11 cellular contexts compared by ENCODE assay signal in the genomic region with DNA sequence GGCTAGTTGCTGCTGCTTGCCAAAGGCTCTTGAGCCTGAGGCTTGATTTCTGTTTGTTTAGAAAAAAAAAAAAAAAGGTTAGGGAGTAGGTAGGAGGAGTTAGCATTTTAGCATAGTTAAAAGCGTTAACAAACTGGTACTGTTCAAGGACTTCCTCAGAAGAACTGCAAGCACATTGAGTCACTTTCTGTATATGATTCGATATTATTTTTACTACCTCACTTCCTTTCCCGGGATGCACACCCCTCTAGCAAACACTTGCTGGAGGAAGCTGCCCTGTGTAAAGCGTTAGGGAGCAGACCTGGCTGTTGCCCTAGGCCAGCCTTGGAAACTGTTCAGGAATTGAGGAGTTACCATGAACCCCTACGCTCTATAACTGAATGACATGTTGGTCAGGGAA. TPM values are rescaled to one million over a fixed set of nuclear protein-coding genes. Genes with fewer than 3 reads are reported as not detected.
A peak's percentile ranks its signal among the peaks of the same experiment; 100 is the strongest.
DNase-seq lines count a peak whose midpoint lies in the region; ATAC-seq, FAIRE-seq and TF ChIP-seq lines count a peak whose summit lies in the region.
"Had no signal": no experiment of that assay in that cellular context is flagged by ENCODE, and none has a peak within 500 bp of the region (broad histone marks: within the 10 kb centered on the region; RNA-seq: fewer than 3 reads in every experiment).

No MANE protein-coding gene starts in this region.

- CTCF ChIA-PET in activated CD4-positive, alpha-beta T cell treated with anti-CD3 and anti-CD28 coated beads for 36 hours (lab: Charles Lee), result interaction anchor here (0.6 to 1.8 kb wide), 4 partner anchors 12 to 20 kb away, joined by 3 to 16 read pairs (median 4); a partner anchor contains a TSS
- CTCF ChIA-PET in naive thymus-derived CD4-positive, alpha-beta T cell (lab: Charles Lee), result no interaction called here

- no peak overlapping the region for H2BK5ac ChIP-seq in trophoblast cell (ENCODE audit: low read depth, low read length, poor library complexity)

- no peak overlapping the region for H3K9ac ChIP-seq in trophoblast cell (ENCODE audit: low read length)

- H3K27me3 ChIP-seq in naive thymus-derived CD4-positive, alpha-beta T cell (ENCODE audit: control insufficient read depth in 2 of 2, insufficient read depth in 2 of 2, low read length in 2 of 2), result no peaks in the 10 kb centered on the region
- no peaks in the 10 kb centered on the region for H3K27me3 ChIP-seq in trophoblast cell (ENCODE audit: insufficient read depth, low read length)

- peaks cover 32% of the 10 kb centered on the region for H3K4me1 Mint-ChIP-seq in activated CD4-positive, alpha-beta T cell treated with anti-CD3 and anti-CD28 coated beads for 36 hours
- peaks cover 0 to 32% (median 0%) of the 10 kb centered on the region in 7 donors for H3K4me1 Mint-ChIP-seq in naive thymus-derived CD4-positive, alpha-beta T cell

- no peaks in the 10 kb centered on the region for H3K79me1 ChIP-seq in trophoblast cell (ENCODE audit: low read length)

- peak overlapping the region; percentile 24 for H3K4me3 Mint-ChIP-seq in activated CD4-positive, alpha-beta T cell treated with anti-CD3 and anti-CD28 coated beads for 36 hours
- peak overlapping the region in 1 of 10 donors; percentile 50 for H3K4me3 Mint-ChIP-seq in naive thymus-derived CD4-positive, alpha-beta T cell

- H3K14ac ChIP-seq in trophoblast cell (ENCODE audit: low read length), result no peak overlapping the region

- no peak overlapping the region for H3K4ac ChIP-seq in trophoblast cell (ENCODE audit: low read depth, low read length)

- POLR2A ChIA-PET in activated CD4-positive, alpha-beta T cell treated with anti-CD3 and anti-CD28 coated beads for 36 hours (lab: Charles Lee), result interaction anchor here (0.6 to 1.8 kb wide), 3 partner anchors 11 to 22 kb away, joined by 3 to 19 read pairs (median 3); a partner anchor contains a TSS
- POLR2A ChIA-PET in naive thymus-derived CD4-positive, alpha-beta T cell (lab: Charles Lee), result interaction anchor here (1.2 kb wide), 1 partner anchor 15 kb away, joined by 5 read pairs; a partner anchor contains a TSS

- no peak overlapping the region for H2BK12ac ChIP-seq in trophoblast cell (ENCODE audit: low read length)

- no peak overlapping the region for H4K91ac ChIP-seq in trophoblast cell (ENCODE audit: low read depth, low read length)

- H3K4me1 ChIP-seq in naive thymus-derived CD4-positive, alpha-beta T cell (ENCODE audit: control insufficient read depth in 2 of 2, insufficient read depth in 2 of 2, low read length in 2 of 2), result no peaks in the 10 kb centered on the region
- no peaks in the 10 kb centered on the region for H3K4me1 ChIP-seq in trophoblast cell (ENCODE audit: control insufficient read depth in 1 of 2, insufficient read depth in 2 of 2, low read length in 2 of 2)
- H3K4me1 ChIP-seq: HAP-1 had no signal

- H3K27me3 Mint-ChIP-seq in activated CD4-positive, alpha-beta T cell treated with anti-CD3 and anti-CD28 coated beads for 36 hours, result peaks cover 2% of the 10 kb centered on the region
- H3K27me3 Mint-ChIP-seq in naive thymus-derived CD4-positive, alpha-beta T cell, result peaks cover 0 to 2% (median 0%) of the 10 kb centered on the region in 5 donors

- H2BK120ac ChIP-seq in trophoblast cell (ENCODE audit: insufficient read depth, low read length, poor library complexity), result no peak overlapping the region

- DNase-seq in activated CD4-positive, alpha-beta T cell treated with anti-CD3 and anti-CD28 coated beads for 36 hours, result peak; percentile 58
- no peak for DNase-seq in activated CD4-positive, alpha-beta T cell treated with anti-CD3 and anti-CD28 coated beads, Interleukin-2, amount 50 U/mL, for 4 hours
- peak in 1 of 9 donors; percentile 50 for DNase-seq in naive thymus-derived CD4-positive, alpha-beta T cell
- DNase-seq in trophoblast cell (no peak), RCC 7860 (ENCODE audit: low spot score) (no peak)
- DNase-seq: NCI-H2107 had no signal

- ATAC-seq in activated CD4-positive, alpha-beta T cell treated with anti-CD3 and anti-CD28 coated beads for 36 hours, result peak; percentile 76
- peak; percentile 44 for ATAC-seq in HG02798 (IDR thresholded peaks at IDR 0.05; ENCODE audit: poor library complexity, unreplicated experiment)
- ATAC-seq in naive thymus-derived CD4-positive, alpha-beta T cell, result peak; percentile 60
- ATAC-seq in HG03097 (IDR thresholded peaks at IDR 0.05; ENCODE audit: low FRiP score, unreplicated experiment), result no peak

- no peaks in the 10 kb centered on the region for H3K79me2 ChIP-seq in trophoblast cell (ENCODE audit: control insufficient read depth, insufficient read depth, low read length, poor library complexity)

- WGBS in trophoblast cell (ENCODE audit: extremely low coverage, insufficient coverage, insufficient read length), result no CpG with 5 or more reads among the region's 5 CpGs

- no peak overlapping the region for H3K4me2 ChIP-seq in trophoblast cell (ENCODE audit: low read length)

- no peak for FAIRE-seq in RCC 7860 (lab: Jason Lieb, UNC)

- H3K27ac ChIP-seq in VCaP (peak overlapping the region; percentile 20; the same call in 1 of the 2 replicates), trophoblast cell (ENCODE audit: low read depth, low read length) (no peak overlapping the region)
- no peak overlapping the region for H3K27ac ChIP-seq in naive thymus-derived CD4-positive, alpha-beta T cell (ENCODE audit: low read depth, low read length)
- H3K27ac ChIP-seq: HL-60 had no signal

- no peaks in the 10 kb centered on the region for H3K9me3 Mint-ChIP-seq in activated CD4-positive, alpha-beta T cell treated with anti-CD3 and anti-CD28 coated beads for 36 hours (ENCODE audit: low read depth)
- no peaks in the 10 kb centered on the region for H3K9me3 Mint-ChIP-seq in naive thymus-derived CD4-positive, alpha-beta T cell

- H2AK5ac ChIP-seq in trophoblast cell (ENCODE audit: low read length), result no peak overlapping the region

- no peak overlapping the region for H3K18ac ChIP-seq in trophoblast cell (ENCODE audit: low read length)

- no peak overlapping the region for H4K12ac ChIP-seq in trophoblast cell (ENCODE audit: low read depth, low read length)

- intact Hi-C loops in activated CD4-positive, alpha-beta T cell treated with anti-CD3 and anti-CD28 coated beads for 36 hours (cut with DNase I, micrococcal nuclease), result loop anchor here (1.0 to 5.0 kb wide), 5 partner anchors 9 to 1477 kb away; a partner anchor contains a TSS
- intact Hi-C loops in naive thymus-derived CD4-positive, alpha-beta T cell (cut with micrococcal nuclease), result loop anchor here in 1 of 2 donors (1.0 kb wide), 3 partner anchors 9 to 73 kb away; a partner anchor contains a TSS

- no peak overlapping the region for H3K23ac ChIP-seq in trophoblast cell (ENCODE audit: low read length)

- no peak for TF ChIP-seq CTCF in VCaP (conservative IDR thresholded peaks at IDR 0.05)

- H3K36me3 ChIP-seq in naive thymus-derived CD4-positive, alpha-beta T cell (ENCODE audit: control insufficient read depth in 2 of 3, insufficient read depth in 3 of 3, low read length in 3 of 3), result no peaks in the 10 kb centered on the region
- no peaks in the 10 kb centered on the region for H3K36me3 ChIP-seq in trophoblast cell (ENCODE audit: control insufficient read depth in 1 of 2, insufficient read depth in 2 of 2, low read length in 2 of 2)
- H3K36me3 ChIP-seq: HAP-1 had no signal

- no peak overlapping the region for H2AFZ ChIP-seq in trophoblast cell (ENCODE audit: insufficient read depth, low read length, poor library complexity)

- H3K27ac Mint-ChIP-seq in activated CD4-positive, alpha-beta T cell treated with anti-CD3 and anti-CD28 coated beads for 36 hours, result peak overlapping the region; percentile 83
- H3K27ac Mint-ChIP-seq in naive thymus-derived CD4-positive, alpha-beta T cell, result peak overlapping the region in 2 of 9 donors; percentile 12 to 82

- no peak overlapping the region for H3K4me3 ChIP-seq in naive thymus-derived CD4-positive, alpha-beta T cell (ENCODE audit: low read length)
- H3K4me3 ChIP-seq in trophoblast cell (ENCODE audit: low read depth, low read length), result no peak overlapping the region
- H3K4me3 ChIP-seq: HAP-1 had no signal

- H3K9me3 ChIP-seq in naive thymus-derived CD4-positive, alpha-beta T cell (ENCODE audit: control insufficient read depth in 2 of 3, low read length in 3 of 3), result no peaks in the 10 kb centered on the region
- no peaks in the 10 kb centered on the region for H3K9me3 ChIP-seq in trophoblast cell (ENCODE audit: insufficient read depth, low read depth, low read length)
- H3K9me3 ChIP-seq: HAP-1 had no signal

- no peak overlapping the region for H4K8ac ChIP-seq in trophoblast cell (ENCODE audit: low read depth, low read length)

- no peaks in the 10 kb centered on the region for H3K36me3 Mint-ChIP-seq in activated CD4-positive, alpha-beta T cell treated with anti-CD3 and anti-CD28 coated beads for 36 hours (ENCODE audit: low read depth)
- H3K36me3 Mint-ChIP-seq in naive thymus-derived CD4-positive, alpha-beta T cell, result no peaks in the 10 kb centered on the region

RNA-seq across cellular contexts. Expression of a gene that starts 15.7 kb away (rescaled TPM):
- 10 to 100 TPM; 29.5 to 32.5 TPM for total RNA-seq in activated CD4-positive, alpha-beta T cell treated with anti-CD3 and anti-CD28 coated beads for 36 hours
- total RNA-seq in naive thymus-derived CD4-positive, alpha-beta T cell, result 10 to 100 TPM; 35.0 to 74.6 (median 60.0) TPM
- polyA plus RNA-seq in naive thymus-derived CD4-positive, alpha-beta T cell, result 10 to 100 TPM; 22.5 to 36.7 TPM
- polyA plus RNA-seq in trophoblast cell (2013), result 8.2 and 8.3 TPM in 2 replicates
